In the genomic region with DNA sequence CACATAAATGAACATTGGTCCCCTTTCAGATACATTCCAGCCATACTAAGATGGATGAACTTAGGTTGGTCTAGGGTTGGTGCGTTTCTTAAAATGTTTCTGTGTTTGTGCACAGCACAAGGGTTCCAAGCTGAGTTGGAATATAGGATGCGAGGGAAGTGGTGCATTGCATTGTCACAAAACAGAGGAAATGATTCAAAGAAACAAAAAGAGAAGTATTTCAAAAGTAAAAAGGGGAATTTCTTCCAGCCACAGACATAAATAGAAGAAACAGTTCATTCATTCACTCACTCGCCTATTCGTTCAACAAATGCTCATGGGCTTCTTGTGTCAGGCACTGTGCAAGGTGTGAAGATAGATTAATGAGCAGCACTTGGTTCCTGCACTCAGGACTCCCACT, we compare ENCODE assay signal across 15 cellular contexts.
A peak's percentile ranks its signal among the peaks of the same experiment; 100 is the strongest.
DNase-seq lines count a peak whose midpoint lies in the region; ATAC-seq, FAIRE-seq and TF ChIP-seq lines count a peak whose summit lies in the region.
"Had no signal": no experiment of that assay in that cellular context is flagged by ENCODE, and none has a peak within 500 bp of the region (broad histone marks: within the 10 kb centered on the region; RNA-seq: fewer than 3 reads in every experiment).

No MANE protein-coding gene starts in this region.

- H3K4me1 ChIP-seq in GM12878 (ENCODE audit: control insufficient read depth, insufficient read depth, low read length): no peaks in the 10 kb centered on the region

- in situ Hi-C loops in GM12878 (cut with MboI): no loop called here

- no peaks in the 10 kb centered on the region for H3K36me3 ChIP-seq in GM12878 (ENCODE audit: control insufficient read depth in 2 of 2, insufficient read depth in 2 of 2, low read length in 1 of 2)

- H3K27me3 ChIP-seq in GM12878 (replicated peaks in 1 of 2; ENCODE audit: control insufficient read depth in 2 of 2, insufficient read depth in 2 of 2, low read length in 1 of 2): no peaks in the 10 kb centered on the region

- RAD21 ChIA-PET in GM12878 (lab: Charles Lee; ENCODE audit: unreplicated experiment): no interaction called here

- TF ChIP-seq POLR2A in GM12878 (IDR thresholded peaks at IDR 0.05; ENCODE audit: low read depth, low read length): no peak

- no TSS peak for BruUV-seq in GM12878 (replicated peaks; lab: Mats Ljungman, UMichigan)

- H3K9ac ChIP-seq in GM12878 (ENCODE audit: control insufficient read depth, insufficient read depth, low read length): no peak overlapping the region

- no peak overlapping the region for H3K27ac ChIP-seq in GM12878 (ENCODE audit: control insufficient read depth, insufficient read depth)
- H3K27ac ChIP-seq: PC-9 had no signal

- SMC1A ChIA-PET in GM12878 (lab: Charles Lee; ENCODE audit: uncharacterized antibody, unreplicated experiment): no interaction called here

- TF ChIP-seq EP300 in GM12878 (IDR thresholded peaks at IDR 0.05; ENCODE audit: borderline replicate concordance in 1 of 2, control insufficient read depth in 1 of 2, low read depth in 2 of 2, low read length in 2 of 2): no peak

- intact Hi-C loops in GM12878 (cut with micrococcal nuclease; ENCODE audit: unreplicated experiment): no loop called here

- no peak for TF ChIP-seq RAD21 in GM12878 (IDR thresholded peaks at IDR 0.05; ENCODE audit: insufficient read depth, low read depth, low read length)

- H3K79me2 ChIP-seq in GM12878 (ENCODE audit: control insufficient read depth, insufficient read depth, low read length): no peaks in the 10 kb centered on the region

- no peaks in the 10 kb centered on the region for H3K9me3 ChIP-seq in GM12878 (replicated peaks; ENCODE audit: control insufficient read depth, insufficient read depth, low read length)

- WGBS in GM12878 (ENCODE audit: insufficient coverage, insufficient replicate concordance, low lambda C conversion rate, missing lambda C conversion rate): 1% methylated on average over 4 of the region's 4 CpGs

- no peaks in the 10 kb centered on the region for H4K20me1 ChIP-seq in GM12878 (ENCODE audit: control insufficient read depth, insufficient read depth)

- no peak overlapping the region for H3K4me2 ChIP-seq in GM12878 (ENCODE audit: control insufficient read depth, insufficient read depth)
- H3K4me2 ChIP-seq: PC-9 had no signal

- no peak overlapping the region for H2AFZ ChIP-seq in GM12878 (ENCODE audit: control insufficient read depth, low read depth, low read length)
- H2AFZ ChIP-seq: PC-9 had no signal

- TF ChIP-seq CTCF in GM12878 (IDR thresholded peaks at IDR 0.05 in 2 of 3, conservative IDR thresholded peaks at IDR 0.05 in 1 of 3; ENCODE audit: control insufficient read depth in 2 of 3, extremely low read depth in 1 of 3, insufficient read depth in 1 of 3, low read depth in 3 of 3, low read length in 3 of 3) (no peak), GM20000 (IDR thresholded peaks at IDR 0.05; ENCODE audit: extremely low read depth, missing control alignments) (no peak)

- CTCF ChIA-PET in GM12878 (lab: Yijun Ruan, JAX): interaction anchor here (1.8 kb wide), 1 partner anchor 35 kb away, joined by 5 read pairs; no protein-coding TSS in a partner anchor

- peak; percentile 57 for DNase-seq in CD1c-positive myeloid dendritic cell (ENCODE audit: extremely low spot score)
- DNase-seq in NOMO-1 treated with dmso at 0.1 percent for 144 hours (lab: John Stamatoyannopoulos, UW; ENCODE audit: unreplicated experiment): peak; percentile 0
- DNase-seq in GM12878 (ENCODE audit: low read depth, low spot score): no peak
- peak; percentile 66 for DNase-seq in pons (ENCODE audit: low spot score)
- no peak for DNase-seq in hippocampal formation (lab: John Stamatoyannopoulos, UW)
- DNase-seq in SW480 (ENCODE audit: low spot score): no peak
- DNase-seq in GM20000 (ENCODE audit: low spot score): no peak
- DNase-seq: H9, Kasumi-1, NCI-H1436 treated with DMSO at 0.1 percent for 48 hours, NCI-H2227 treated with DMSO at 0.1 percent for 48 hours, NCI-H526, PC-9 had no signal

- ATAC-seq in GM12878: no peak
- ATAC-seq: Right ventricle myocardium inferior, SK-N-SH treated with all-trans-retinoic acid at 6 μM for 48 hours had no signal

- no peak for FAIRE-seq in GM12878 (lab: Jason Lieb, UNC)

- no peak overlapping the region for H3K4me3 ChIP-seq in GM12878
- H3K4me3 ChIP-seq: PC-9 had no signal

- POLR2A ChIA-PET in GM12878 (lab: Charles Lee): no interaction called here

TF ChIP-seq in GM12878, 131 proteins besides CTCF, POLR2A, EP300 and RAD21:
- TF ChIP-seq ZNF24 (IDR thresholded peaks at IDR 0.05) (peak; percentile 68; the same call in 1 of the 2 replicates), IKZF1 (conservative IDR thresholded peaks at IDR 0.05) (no peak)

Comparison
In these comparisons a context has a peak if more than half of its experiments do, and no peak if none do; other contexts are left out.
1. DNase-seq: peak in CD1c-positive myeloid dendritic cell (single experiment), NOMO-1 treated with dmso at 0.1 percent for 144 hours (single experiment) and pons (single experiment); none in GM12878 (single experiment), hippocampal formation (0 of 2), SW480 (single experiment) and GM20000 (single experiment).